Comparison of ENCODE assay signal across 15 cellular contexts in genomic region chr1:54794401-54795099, GRCh38. TPM values are rescaled to one million over a fixed set of nuclear protein-coding genes. Genes with fewer than 3 reads are reported as not detected.
A peak's percentile ranks its signal among the peaks of the same experiment; 100 is the strongest.
DNase-seq lines count a peak whose midpoint lies in the region; ATAC-seq, FAIRE-seq and TF ChIP-seq lines count a peak whose summit lies in the region.
"Had no signal": no experiment of that assay in that cellular context is flagged by ENCODE, and none has a peak within 500 bp of the region (broad histone marks: within the 10 kb centered on the region; RNA-seq: fewer than 3 reads in every experiment).

No MANE protein-coding gene starts in this region.

- H3K79me2 ChIP-seq in H1 (ENCODE audit: control insufficient read depth in 1 of 2, insufficient read depth in 2 of 2, low read length in 2 of 2), result no peaks in the 10 kb centered on the region

- no peak overlapping the region for H2BK20ac ChIP-seq in H1 (ENCODE audit: low read length)

- no peak overlapping the region for H3K4ac ChIP-seq in H1 (replicated peaks; ENCODE audit: insufficient read length, low read depth, low read length)

- H3K27me3 Mint-ChIP-seq in Calu3 (ENCODE audit: unreplicated experiment), result no peaks in the 10 kb centered on the region
- H3K27me3 Mint-ChIP-seq in nephron progenitor cell (ENCODE audit: low read depth, poor library complexity), result peaks cover 35% of the 10 kb centered on the region

- H3K56ac ChIP-seq in H1 (replicated peaks; ENCODE audit: insufficient read length, low read depth, low read length), result no peak overlapping the region

- no peak overlapping the region for H3K14ac ChIP-seq in H1 (ENCODE audit: insufficient read length)

- 0 out of 2 replicates have a peak overlapping the region, but pooled peaks have one; percentile 34 for H2BK15ac ChIP-seq in H1 (ENCODE audit: low read length)

- no peak overlapping the region for H3K23ac ChIP-seq in H1 (ENCODE audit: insufficient read length)

- H2BK5ac ChIP-seq in H1 (ENCODE audit: low read depth, low read length), result no peak overlapping the region

- TF ChIP-seq EP300 in H1 (IDR thresholded peaks at IDR 0.05; ENCODE audit: borderline replicate concordance in 1 of 2, low read depth in 2 of 2, low read length in 2 of 2), result no peak

- H3K9me3 Mint-ChIP-seq in Calu3 (ENCODE audit: low read depth, unreplicated experiment) (no peaks in the 10 kb centered on the region), nephron progenitor cell (peaks cover 3% of the 10 kb centered on the region)

- H3K79me1 ChIP-seq in H1 (ENCODE audit: low read depth, low read length), result no peaks in the 10 kb centered on the region; the same call in 1 of the 2 replicates

- no peak overlapping the region for H2AK5ac ChIP-seq in H1 (ENCODE audit: low read depth, low read length)

- no peak overlapping the region for H2BK120ac ChIP-seq in H1 (replicated peaks; ENCODE audit: low read depth, low read length)

- H4K5ac ChIP-seq in H1 (ENCODE audit: insufficient read length, low read depth, low read length), result no peak overlapping the region

- H3K4me2 ChIP-seq in H1 (ENCODE audit: insufficient read depth in 1 of 2, low read depth in 2 of 2, low read length in 2 of 2), result no peak overlapping the region

- CTCF ChIA-PET in Calu3 (lab: Charles Lee) (interaction anchor here (0.6 to 1.0 kb wide), 4 partner anchors 9 to 340 kb away, joined by 3 to 4 read pairs (median 4); no protein-coding TSS in a partner anchor), H1 (lab: Charles Lee; ENCODE audit: partially characterized antibody) (interaction anchor here (1.0 to 8.1 kb wide), 10 partner anchors 8 to 275 kb away, joined by 3 to 80 read pairs (median 6); partner anchors contain the start of gene ACOT11)

- no peak overlapping the region for H4K91ac ChIP-seq in H1 (replicated peaks; ENCODE audit: insufficient read length, low read length)

- no peak overlapping the region for H3K4me3 Mint-ChIP-seq in Calu3 (ENCODE audit: low read depth, unreplicated experiment)
- no peak overlapping the region for H3K4me3 Mint-ChIP-seq in nephron progenitor cell

- no peak overlapping the region for H3K9ac ChIP-seq in H1 (replicated peaks in 1 of 4; ENCODE audit: extremely low read depth in 1 of 4, low read depth in 3 of 4, low read length in 3 of 4)

- H2AFZ ChIP-seq in H1 (ENCODE audit: low read length), result no peak overlapping the region

- ATAC-seq in HG02870 (IDR thresholded peaks at IDR 0.05; ENCODE audit: unreplicated experiment) (no peak), GM19452 (IDR thresholded peaks at IDR 0.05; ENCODE audit: unreplicated experiment) (no peak)

- H3K36me3 ChIP-seq in H1 (ENCODE audit: control insufficient read depth in 2 of 4, insufficient read depth in 4 of 4, low read length in 3 of 4), result no peaks in the 10 kb centered on the region
- H3K36me3 ChIP-seq: cardiac muscle cell, heart left ventricle, SJCRH30, uterus had no signal

- H3K23me2 ChIP-seq in H1 (ENCODE audit: low read depth, low read length), result no peaks in the 10 kb centered on the region

- peak; percentile 75 for DNase-seq in Calu3
- DNase-seq in LoVo (ENCODE audit: low spot score), result peak; percentile 74
- DNase-seq in H1 (ENCODE audit: low read depth in 1 of 2, low spot score in 2 of 2), result no peak
- DNase-seq in nephron progenitor cell, result no peak
- DNase-seq in effector CD4-positive, alpha-beta T cell, result no peak
- no peak for DNase-seq in NCI-H1105 treated with DMSO at 0.1 percent for 48 hours (lab: John Stamatoyannopoulos, UW)
- DNase-seq: heart left ventricle, NCI-H2029, SJCRH30, uterus had no signal

- H3K27me3 ChIP-seq in H1 (replicated peaks in 1 of 4; ENCODE audit: control insufficient read depth in 3 of 4, extremely low read depth in 1 of 4, insufficient read depth in 3 of 4, low read length in 3 of 4), result no peaks in the 10 kb centered on the region
- H3K27me3 ChIP-seq: cardiac muscle cell, SJCRH30, uterus had no signal

- no peak overlapping the region for H2BK12ac ChIP-seq in H1 (ENCODE audit: low read depth, low read length)

- H3K36me3 Mint-ChIP-seq in Calu3 (ENCODE audit: insufficient read depth, unreplicated experiment) (peaks cover 9% of the 10 kb centered on the region), nephron progenitor cell (ENCODE audit: low read depth) (no peaks in the 10 kb centered on the region)

- H3K27ac ChIP-seq in H1 (ENCODE audit: low read depth, low read length), result no peak overlapping the region
- H3K27ac ChIP-seq: cardiac muscle cell, HL-60, SJCRH30, uterus had no signal

- 79% methylated on average over 3 of the region's 3 CpGs; no CpG with 5 or more reads in 1 of the 2 experiments for WGBS in H1 (ENCODE audit: extremely low coverage in 1 of 2, insufficient coverage in 1 of 2, insufficient read length in 1 of 2, insufficient replicate concordance in 2 of 2, low coverage in 1 of 2, low lambda C conversion rate in 2 of 2, missing lambda C conversion rate in 1 of 2), 2 experiments

- no peak overlapping the region for H3K4me3 ChIP-seq in H1 (ENCODE audit: extremely low read depth in 1 of 4, insufficient read depth in 2 of 4, low read depth in 3 of 4, low read length in 4 of 4)
- H3K4me3 ChIP-seq: cardiac muscle cell, heart left ventricle, SJCRH30, uterus had no signal

- no peak for FAIRE-seq in H1 (lab: Jason Lieb, UNC)

- intact Hi-C loops in Calu3 (cut with micrococcal nuclease; ENCODE audit: unreplicated experiment), result loop anchor here (5.0 kb wide), 1 partner anchor 32 kb away; the partner anchor contains the start of gene PARS2

- H3K4me1 Mint-ChIP-seq in Calu3 (ENCODE audit: low read depth, unreplicated experiment), result peaks cover 58% of the 10 kb centered on the region
- peaks cover 46% of the 10 kb centered on the region for H3K4me1 Mint-ChIP-seq in nephron progenitor cell

- H3K9me3 ChIP-seq in H1 (ENCODE audit: insufficient read depth in 2 of 2, low read depth in 1 of 2, low read length in 1 of 2), result peaks cover 0 to 5% of the 10 kb centered on the region in 2 experiments; a peak in 2 of 4 replicates
- H3K9me3 ChIP-seq: SJCRH30 had no signal

- H3K27ac Mint-ChIP-seq in Calu3 (ENCODE audit: unreplicated experiment) (peak overlapping the region; percentile 59), nephron progenitor cell (peak overlapping the region; percentile 9)

- TF ChIP-seq CTCF in Calu3 (IDR thresholded peaks at IDR 0.05; ENCODE audit: unreplicated experiment) (no peak), H1 (IDR thresholded peaks at IDR 0.05; ENCODE audit: control extremely low read depth in 1 of 3, insufficient read depth in 1 of 3, low read depth in 1 of 3, low read length in 3 of 3) (no peak), nephron progenitor cell (IDR thresholded peaks at IDR 0.05) (no peak)

- no peak for TF ChIP-seq POLR2A in H1 (IDR thresholded peaks at IDR 0.05; ENCODE audit: control extremely low read depth in 1 of 2, low read depth in 2 of 2, low read length in 2 of 2)

- H4K20me1 ChIP-seq in H1 (replicated peaks in 1 of 2; ENCODE audit: control insufficient read depth in 1 of 2, insufficient read depth in 2 of 2, low read length in 2 of 2), result no peaks in the 10 kb centered on the region

- BruUV-seq in Calu3 (replicated peaks; lab: Mats Ljungman, UMichigan), result no TSS peak

- no peak overlapping the region for H4K8ac ChIP-seq in H1 (ENCODE audit: extremely low read depth, insufficient read depth, low read length)

- no peak for TF ChIP-seq RAD21 in H1 (IDR thresholded peaks at IDR 0.05 in 1 of 2, conservative IDR thresholded peaks at IDR 0.05 in 1 of 2; ENCODE audit: low read depth in 2 of 2, low read length in 2 of 2)

- H3K18ac ChIP-seq in H1 (ENCODE audit: extremely low read depth, low read length), result no peak overlapping the region

- H3K4me1 ChIP-seq in H1 (replicated peaks in 1 of 4; ENCODE audit: control insufficient read depth in 3 of 4, insufficient read depth in 4 of 4, low read length in 3 of 4), result peaks cover 6 to 16% (median 9%) of the 10 kb centered on the region in 4 experiments
- H3K4me1 ChIP-seq: SJCRH30, uterus had no signal

- POLR2A ChIA-PET in H1 (lab: Charles Lee; ENCODE audit: partially characterized antibody), result interaction anchor here (1.0 to 1.3 kb wide), 3 partner anchors 10 to 71 kb away, joined by 3 read pairs; no protein-coding TSS in a partner anchor

TF ChIP-seq in H1, 55 proteins besides CTCF, POLR2A, EP300 and RAD21:
- TF ChIP-seq SP4 (IDR thresholded peaks at IDR 0.05; ENCODE audit: low read length), result no peak
- TF ChIP-seq BACH1 (IDR thresholded peaks at IDR 0.05; ENCODE audit: low read length), result 0 out of 2 replicates have a peak, but pooled peaks have one; percentile 17

RNA-seq across cellular contexts. Expression of gene TTC22, which starts 6.6 kb away (rescaled TPM):
- 17.2 and 17.4 TPM in 2 replicates for total RNA-seq in Calu3 (2022)
- 1.1 and 1.6 TPM in 2 replicates for total RNA-seq in H1 (2021; fragmentation: NEBNext Ultra II Directional; extraction: Animal tissue kit (Norgen Biotek cat#: 25700))
- 1.00 and 1.7 TPM in 2 replicates for polyA plus RNA-seq in H1 (2011; rRNA removed)
- 1.4 TPM for polyA plus RNA-seq in H1 (2011; cell fraction: cytosol; rRNA removed)
- polyA plus RNA-seq in H1 (2011; cell fraction: nucleus; rRNA removed), result 2.3 TPM
- polyA plus RNA-seq in H1 (2012, experiment 1 of 2), result 0.83 to 0.94 TPM (median 0.94 TPM) in 4 replicates
- polyA plus RNA-seq in H1 (2012, experiment 2 of 2), result 0.43 TPM
- polyA plus RNA-seq in H1 (2013, experiment 1 of 2), result 0.83 TPM
- polyA plus RNA-seq in H1 (2013, experiment 2 of 2), result 0.70 TPM
- polyA minus RNA-seq in H1 (2011; rRNA and poly(A)+ RNA removed), result 0.49 and 0.79 TPM in 2 replicates
- polyA minus RNA-seq in H1 (2011; cell fraction: cytosol; rRNA and poly(A)+ RNA removed), result 0.66 TPM
- polyA minus RNA-seq in H1 (2011; cell fraction: nucleus; rRNA and poly(A)+ RNA removed), result 0.80 TPM
- total RNA-seq: cardiac muscle cell, SJCRH30 had no signal
- polyA plus RNA-seq: cardiac muscle cell, neural cell had no signal

RNA-seq across cellular contexts. Expression of gene PARS2, which starts 30.2 kb away (rescaled TPM):
- total RNA-seq in Calu3 (2022), result 9.0 and 10.0 TPM in 2 replicates
- total RNA-seq in H1 (2021; fragmentation: NEBNext Ultra II Directional; extraction: Animal tissue kit (Norgen Biotek cat#: 25700)), result 10.0 and 10.4 TPM in 2 replicates
- polyA plus RNA-seq in H1 (2011; rRNA removed), result 8.9 and 11.8 TPM in 2 replicates
- 8.8 TPM for polyA plus RNA-seq in H1 (2011; cell fraction: cytosol; rRNA removed)
- 7.3 TPM for polyA plus RNA-seq in H1 (2011; cell fraction: nucleus; rRNA removed)
- polyA plus RNA-seq in H1 (2012, experiment 1 of 2), result 9.4 to 12.3 TPM (median 11.0 TPM) in 4 replicates
- polyA plus RNA-seq in H1 (2012, experiment 2 of 2), result 14.0 TPM
- 6.6 TPM for polyA plus RNA-seq in H1 (2013, experiment 1 of 2)
- polyA plus RNA-seq in H1 (2013, experiment 2 of 2), result 6.2 TPM
- polyA minus RNA-seq in H1 (2011; rRNA and poly(A)+ RNA removed), result 13.0 and 15.7 TPM in 2 replicates
- 7.8 TPM for polyA minus RNA-seq in H1 (2011; cell fraction: cytosol; rRNA and poly(A)+ RNA removed)
- polyA minus RNA-seq in H1 (2011; cell fraction: nucleus; rRNA and poly(A)+ RNA removed), result 7.3 TPM

Comparison
In these comparisons a context has a peak if more than half of its experiments do, and no peak if none do; other contexts are left out.
1. DNase-seq: peak in Calu3 (single experiment) and LoVo (single experiment); none in H1 (0 of 2), nephron progenitor cell (single experiment), effector CD4-positive, alpha-beta T cell (single experiment) and NCI-H1105 treated with DMSO at 0.1 percent for 48 hours (single experiment).